ENCODE assay signal across 8 cellular contexts in genomic region chr17:78343433-78344201, GRCh38. TPM values are rescaled to one million over a fixed set of nuclear protein-coding genes. Genes with fewer than 3 reads are reported as not detected.
DNase-seq lines count a peak whose midpoint lies in the region; ATAC-seq and TF ChIP-seq lines count a peak whose summit lies in the region.

No MANE protein-coding gene starts in this region.

- intact Hi-C loops in CD4-positive, alpha-beta T cell (cut with DNase I, micrococcal nuclease): loop anchor here (1.0 to 2.0 kb wide), 3 partner anchors 13 to 29 kb away; partner anchors contain the start of gene SOCS3 (in 1 of the 2)
- intact Hi-C loops in heart right ventricle (cut with DNase I): loop anchor here in 2 of 10 donors (2.0 to 5.0 kb wide), 2 partner anchors 19 to 51 kb away; no protein-coding TSS in a partner anchor

- H3K27ac ChIP-seq in CD4-positive, alpha-beta T cell (ENCODE audit: low read depth, low read length): peak overlapping the region; percentile 62
- peak overlapping the region in 9 of 10 donors; percentile 87 to 99 (median 97) for H3K27ac ChIP-seq in heart right ventricle

- no peaks in the 10 kb centered on the region for H3K9me3 ChIP-seq in CD4-positive, alpha-beta T cell (ENCODE audit: control insufficient read depth, low read length)
- no peaks in the 10 kb centered on the region for H3K9me3 ChIP-seq in heart right ventricle

- CTCF ChIA-PET in CD4-positive, alpha-beta T cell (lab: Charles Lee): interaction anchor here (1.2 to 2.4 kb wide), 4 partner anchors 8 to 93 kb away, joined by 3 to 19 read pairs (median 5); partner anchors contain the start of gene SOCS3

- no peaks in the 10 kb centered on the region for H3K9me3 Mint-ChIP-seq in CD4-positive, alpha-beta T cell
- H3K9me3 Mint-ChIP-seq in progenitor cell of endocrine pancreas (ENCODE audit: low read depth): no peaks in the 10 kb centered on the region

- WGBS in heart right ventricle, 2 donors: 77 to 81% methylated on average over 19 of the region's 19 CpGs

- peaks cover 87% of the 10 kb centered on the region for H3K4me1 Mint-ChIP-seq in CD4-positive, alpha-beta T cell (ENCODE audit: low read depth)
- H3K4me1 Mint-ChIP-seq in progenitor cell of endocrine pancreas (ENCODE audit: low read depth): peaks cover 6% of the 10 kb centered on the region

- peaks cover 17 to 86% (median 45%) of the 10 kb centered on the region in 9 donors for H3K4me1 ChIP-seq in heart right ventricle

- peak overlapping the region; percentile 81 for H3K4me3 Mint-ChIP-seq in CD4-positive, alpha-beta T cell
- no peak overlapping the region for H3K4me3 Mint-ChIP-seq in progenitor cell of endocrine pancreas (ENCODE audit: low read depth)

- H3K27me3 Mint-ChIP-seq in CD4-positive, alpha-beta T cell: no peaks in the 10 kb centered on the region
- peaks cover 43% of the 10 kb centered on the region for H3K27me3 Mint-ChIP-seq in progenitor cell of endocrine pancreas

- peak overlapping the region in 2 of 10 donors; percentile 55 to 59 for H3K4me3 ChIP-seq in heart right ventricle

- no peak for TF ChIP-seq CTCF in CD4-positive, alpha-beta T cell (IDR thresholded peaks at IDR 0.05)
- TF ChIP-seq CTCF in heart right ventricle (IDR thresholded peaks at IDR 0.05): no peak
- no peak for TF ChIP-seq CTCF in progenitor cell of endocrine pancreas (IDR thresholded peaks at IDR 0.05; ENCODE audit: unreplicated experiment)

- no peaks in the 10 kb centered on the region for H3K27me3 ChIP-seq in CD4-positive, alpha-beta T cell (ENCODE audit: control insufficient read depth, insufficient read depth, low read length)
- no peaks in the 10 kb centered on the region for H3K27me3 ChIP-seq in heart right ventricle

- peak overlapping the region; percentile 99 for H3K27ac Mint-ChIP-seq in CD4-positive, alpha-beta T cell
- H3K27ac Mint-ChIP-seq in progenitor cell of endocrine pancreas: no peak overlapping the region

- POLR2A ChIA-PET in CD4-positive, alpha-beta T cell (lab: Charles Lee): interaction anchor here (0.6 to 2.9 kb wide), 14 partner anchors 10 to 94 kb away, joined by 3 to 24 read pairs (median 4); partner anchors contain the start of gene PGS1

- no peaks in the 10 kb centered on the region for H3K36me3 Mint-ChIP-seq in CD4-positive, alpha-beta T cell (ENCODE audit: low read depth)
- H3K36me3 Mint-ChIP-seq in progenitor cell of endocrine pancreas (ENCODE audit: insufficient read depth): no peaks in the 10 kb centered on the region

- ATAC-seq in CD4-positive, alpha-beta T cell (ENCODE audit: poor library complexity): peak; percentile 86
- no peak for ATAC-seq in heart right ventricle
- ATAC-seq in HG03139 (IDR thresholded peaks at IDR 0.05; ENCODE audit: unreplicated experiment): no peak

- DNase-seq in CD4-positive, alpha-beta T cell: peak; percentile 64 to 90 (median 79)
- DNase-seq in MV-4-11 (lab: John Stamatoyannopoulos, UW): peak; percentile 44
- peak; percentile 63 for DNase-seq in activated T-cell treated with anti-CD3 and anti-CD28 coated beads for 4 hours
- DNase-seq in heart right ventricle: no peak
- DNase-seq in stimulated activated CD4-positive, alpha-beta T cell treated with anti-CD3 and anti-CD28 coated beads, TNF-alpha, amount 100 ng/mL, for 4 hours (ENCODE audit: low read depth in 3 of 3): peak; percentile 35 to 74 (median 55)
- DNase-seq in OCI-M1 (lab: John Stamatoyannopoulos, UW): no peak
- no peak for DNase-seq in progenitor cell of endocrine pancreas (ENCODE audit: low spot score, unreplicated experiment)

- no peaks in the 10 kb centered on the region for H3K36me3 ChIP-seq in heart right ventricle

RNA-seq across cellular contexts. Expression of gene SOCS3, which starts 16.3 kb away (rescaled TPM):
- total RNA-seq in CD4-positive, alpha-beta T cell: 100 to 1,000 TPM; 414 to 427 TPM
- total RNA-seq in heart right ventricle (100 to 1,000 TPM in 2 of 10 donors, 10 to 100 TPM in 6, 1 to 10 TPM in 2; 7.7 to 189 (median 17.0) TPM), progenitor cell of endocrine pancreas (5.4 and 5.8 TPM in 2 replicates)
- 10 to 100 TPM; 13.5 to 30.2 TPM for polyA plus RNA-seq in heart right ventricle

RNA-seq across cellular contexts. Expression of gene PGS1, which starts 34.8 kb away (rescaled TPM):
- total RNA-seq in CD4-positive, alpha-beta T cell: 10 to 100 TPM; 40.9 to 45.3 TPM
- total RNA-seq in heart right ventricle (10 to 100 TPM; 14.7 to 28.4 (median 17.1) TPM), progenitor cell of endocrine pancreas (66.1 and 67.1 TPM in 2 replicates)
- 10 to 100 TPM; 18.5 to 18.7 TPM for polyA plus RNA-seq in heart right ventricle

Comparison
In these comparisons a context has a peak if more than half of its experiments do, and no peak if none do; other contexts are left out.
1. DNase-seq: peak in CD4-positive, alpha-beta T cell (10 of 10), MV-4-11 (single experiment), activated T-cell treated with anti-CD3 and anti-CD28 coated beads for 4 hours (single experiment) and stimulated activated CD4-positive, alpha-beta T cell treated with anti-CD3 and anti-CD28 coated beads, TNF-alpha, amount 100 ng/mL, for 4 hours (3 of 3); none in heart right ventricle (0 of 2), OCI-M1 (single experiment) and progenitor cell of endocrine pancreas (single experiment).